30 cellular contexts compared by ENCODE assay signal in genomic region chr9:126559296-126559695, GRCh38. TPM values are rescaled to one million over a fixed set of nuclear protein-coding genes. Genes with fewer than 3 reads are reported as not detected.
"Had no signal": no experiment of that assay in that cellular context is flagged by ENCODE, and none has a peak within 500 bp of the region (broad histone marks: within the 10 kb centered on the region; RNA-seq: fewer than 3 reads in every experiment).

No MANE protein-coding gene starts in this region.

- H3K36me3 ChIP-seq: stomach, suprapubic skin, thoracic aorta, thyroid gland, tibial artery, tibial nerve, transverse colon, upper lobe of left lung, upper lobe of right lung, uterus, vagina had no signal

- FAIRE-seq: urothelium cell line had no signal

- H3K27ac ChIP-seq: stomach, suprapubic skin, testis, thoracic aorta, thyroid gland, tibial artery, tibial nerve, transverse colon, upper lobe of left lung, upper lobe of right lung, uterus, vagina had no signal

- ATAC-seq: stimulated activated effector memory CD8-positive, alpha-beta T cell treated with anti-CD3 and anti-CD28 coated beads, Interleukin-12 subunit alpha, Interleukin-12 subunit beta, amount 100 ng/mL, for 72 hours; stimulated activated memory B cell treated with anti-CD40 and anti-IgM and Interleukin-4, amounts not matched to agents 10 μg/mL and 1 μg/mL and 100 μg/mL, for 72 hours; stimulated activated naive B cell treated with anti-CD40 and anti-IgM and Interleukin-4, amounts not matched to agents 10 μg/mL and 1 μg/mL and 100 μg/mL, for 72 hours; stimulated activated naive CD8-positive, alpha-beta T cell treated with anti-CD3 and anti-CD28 coated beads, Interleukin-15, amount 100 ng/mL, for 72 hours; stimulated activated naive CD8-positive, alpha-beta T cell treated with anti-CD3 and anti-CD28 coated beads, Interleukin-15, Interleukin-2, amounts not matched to agents 100 U/mL and 50 U/mL, for 24 hours; upper lobe of right lung had no signal

- H3K4me3 ChIP-seq: stomach, suprapubic skin, testis, thoracic aorta, thyroid gland, tibial artery, tibial nerve, transverse colon, upper lobe of left lung, upper lobe of right lung, uterus, vagina had no signal

- DNase-seq: stimulated activated CD4-positive, alpha-beta T cell treated with anti-CD3 and anti-CD28 coated beads, Interleukin-2, amount 100 ng/mL, for 48 hours; stimulated activated CD4-positive, alpha-beta T cell treated with anti-CD3 and anti-CD28 coated beads, Interleukin-4, amount 100 ng/mL, for 1 hour; stimulated activated CD4-positive, alpha-beta T cell treated with anti-CD3 and anti-CD28 coated beads, Interleukin-4, amount 100 ng/mL, for 24 hours; stimulated activated CD4-positive, alpha-beta T cell treated with anti-CD3 and anti-CD28 coated beads, Interleukin-4, amount 100 ng/mL, for 4 hours; stimulated activated CD8-positive, alpha-beta memory T cell treated with anti-CD3 and anti-CD28 coated beads, Interleukin-4, amount 100 ng/mL, for 48 hours; stimulated activated naive B cell treated with anti-CD40 and anti-IgM and Interleukin-4, amounts not matched to agents 10 μg/mL and 1 μg/mL and 100 μg/mL, for 72 hours; stimulated activated naive CD4-positive, alpha-beta T cell; stimulated activated naive CD4-positive, alpha-beta T cell treated with Interleukin-2 at 50 U/mL for 16 hours; stimulated activated naive CD8-positive, alpha-beta T cell treated with anti-CD3 and anti-CD28 coated beads, Interleukin-15, amount 100 ng/mL, for 72 hours; stimulated activated naive CD8-positive, alpha-beta T cell treated with anti-CD3 and anti-CD28 coated beads, Interleukin-15, Interleukin-2, amounts not matched to agents 100 U/mL and 50 U/mL, for 24 hours; stomach; substantia nigra; testis; thyroid gland; tibial artery; transverse colon; trophoblast cell; upper lobe of left lung; upper lobe of right lung; uterus had no signal

- H3K4me1 ChIP-seq: stomach, suprapubic skin, testis, tibial artery, tibial nerve, transverse colon, upper lobe of left lung, upper lobe of right lung, uterus, vagina had no signal

- H3K9me3 ChIP-seq: stomach, suprapubic skin, testis, thoracic aorta, thyroid gland, tibial artery, transverse colon, upper lobe of left lung, upper lobe of right lung, uterus, vagina had no signal

- H3K27me3 ChIP-seq: testis, thyroid gland, upper lobe of left lung, vagina had no signal

RNA-seq across cellular contexts. Expression of gene LMX1B, which starts 54.4 kb away (rescaled TPM):
- total RNA-seq: stomach, temporal lobe, thoracic aorta, ureter, urinary bladder, uterus, vagina had no signal
